In genomic region chr10:68188835-68189234, GRCh38 we compare ENCODE assay signal across 11 cellular contexts. TPM values are rescaled to one million over a fixed set of nuclear protein-coding genes. Genes with fewer than 3 reads are reported as not detected.
"Had no signal": no experiment of that assay in that cellular context is flagged by ENCODE, and none has a peak within 500 bp of the region (broad histone marks: within the 10 kb centered on the region; RNA-seq: fewer than 3 reads in every experiment).

No MANE protein-coding gene starts in this region.

- H3K9ac ChIP-seq: GM23248, KMS-11 had no signal

- H3K4me1 ChIP-seq: HAP-1 had no signal

- H3K9me3 ChIP-seq: HAP-1 had no signal

- H3K4me3 ChIP-seq: GM23248, HAP-1 had no signal

- H2AFZ ChIP-seq: GM23248 had no signal

- H3K36me3 ChIP-seq: HAP-1 had no signal

- H3K27ac ChIP-seq: GM23248, KMS-11 had no signal

- H3K4me2 ChIP-seq: KMS-11 had no signal

- DNase-seq: GM23248, GOT3, H7, HFFc6, IMR-90, KBM-7 had no signal

- FAIRE-seq: HTR-8/SVneo had no signal

- ATAC-seq: HCT116 had no signal

RNA-seq across cellular contexts. Expression of gene ATOH7, which starts 43.1 kb away (rescaled TPM):
- total RNA-seq: GM23248, H7, HT-29, IMR-90 had no signal
- polyA plus RNA-seq: GM23248 had no signal
